8 cellular contexts compared by ENCODE assay signal in genomic region chr14:86057018-86057667, GRCh38.
DNase-seq lines count a peak whose midpoint lies in the region; ATAC-seq, FAIRE-seq and TF ChIP-seq lines count a peak whose summit lies in the region.

No MANE protein-coding gene starts in this region.

- H3K9me3 ChIP-seq in AG04450 (ENCODE audit: control insufficient read depth, insufficient read depth, low read length) (no peaks in the 10 kb centered on the region), small intestine (ENCODE audit: control insufficient read depth, low read depth) (no peaks in the 10 kb centered on the region)

- no peaks in the 10 kb centered on the region for H3K9me3 Mint-ChIP-seq in activated CD4-positive, alpha-beta memory T cell treated with anti-CD3 and anti-CD28 coated beads for 36 hours

- DNase-seq in AG04450 (ENCODE audit: low read depth, low spot score) (no peak), NB4 (ENCODE audit: low read depth) (peak; percentile 42), iPS-NIHi11 (ENCODE audit: low spot score) (peak; percentile 23), superior temporal gyrus (ENCODE audit: extremely low spot score) (peak; percentile 78), small intestine (no peak)
- peak; percentile 35 for DNase-seq in activated CD4-positive, alpha-beta memory T cell treated with anti-CD3 and anti-CD28 coated beads for 36 hours

- H3K4me1 Mint-ChIP-seq in activated CD4-positive, alpha-beta memory T cell treated with anti-CD3 and anti-CD28 coated beads for 36 hours (ENCODE audit: low read depth), result peaks cover 2% of the 10 kb centered on the region

- H3K4me3 Mint-ChIP-seq in activated CD4-positive, alpha-beta memory T cell treated with anti-CD3 and anti-CD28 coated beads for 36 hours, result no peak overlapping the region

- no peak overlapping the region for H3K27ac Mint-ChIP-seq in activated CD4-positive, alpha-beta memory T cell treated with anti-CD3 and anti-CD28 coated beads for 36 hours

- no peak for ATAC-seq in GM18520 (IDR thresholded peaks at IDR 0.05; ENCODE audit: unreplicated experiment)

- no peaks in the 10 kb centered on the region for H3K27me3 ChIP-seq in AG04450 (ENCODE audit: control insufficient read depth, insufficient read depth, low read length)
- no peaks in the 10 kb centered on the region for H3K27me3 ChIP-seq in small intestine (ENCODE audit: control insufficient read depth in 2 of 2, insufficient read depth in 2 of 2, low read length in 2 of 2)

- intact Hi-C loops in activated CD4-positive, alpha-beta memory T cell treated with anti-CD3 and anti-CD28 coated beads for 36 hours (cut with micrococcal nuclease), result no loop called here

- H3K4me3 ChIP-seq in AG04450 (ENCODE audit: low read depth, low read length), result no peak overlapping the region
- H3K4me3 ChIP-seq in NB4 (ENCODE audit: low read depth, low read length), result no peak overlapping the region
- no peak overlapping the region for H3K4me3 ChIP-seq in small intestine (ENCODE audit: low read depth in 1 of 2, low read length in 2 of 2)

- H3K27ac ChIP-seq in AG04450 (ENCODE audit: low read depth, low read length) (no peak overlapping the region), small intestine (ENCODE audit: low read depth in 1 of 2, low read length in 1 of 2) (no peak overlapping the region)

- POLR2A ChIA-PET in AG04450 (lab: Yijun Ruan, JAX), result no interaction called here
- POLR2A ChIA-PET in activated CD4-positive, alpha-beta memory T cell treated with anti-CD3 and anti-CD28 coated beads for 36 hours (lab: Charles Lee), result no interaction called here

- no peaks in the 10 kb centered on the region for H3K27me3 Mint-ChIP-seq in activated CD4-positive, alpha-beta memory T cell treated with anti-CD3 and anti-CD28 coated beads for 36 hours

- no peaks in the 10 kb centered on the region for H3K36me3 Mint-ChIP-seq in activated CD4-positive, alpha-beta memory T cell treated with anti-CD3 and anti-CD28 coated beads for 36 hours

- TF ChIP-seq CTCF in AG04450 (IDR thresholded peaks at IDR 0.05; ENCODE audit: low read depth, low read length) (peak; percentile 94), GM12873 (IDR thresholded peaks at IDR 0.05; ENCODE audit: insufficient read depth, low read depth, low read length, missing control alignments) (peak; percentile 70), NB4 (IDR thresholded peaks at IDR 0.05; ENCODE audit: low read depth, low read length) (peak; percentile 58)

- no peaks in the 10 kb centered on the region for H3K36me3 ChIP-seq in small intestine (ENCODE audit: control insufficient read depth in 2 of 2, insufficient read depth in 2 of 2, low read length in 2 of 2)

- WGBS in small intestine, 3 donors, result 58 to 67% (median 66%) methylated on average over 3 of the region's 3 CpGs

- FAIRE-seq in small intestine (lab: Jason Lieb, UNC), result no peak

- CTCF ChIA-PET in AG04450 (lab: Charles Lee), result interaction anchor here (0.6 to 1.7 kb wide), 7 partner anchors 21 to 945 kb away, joined by 3 to 6 read pairs (median 4); partner anchors contain the start of gene FLRT2
- CTCF ChIA-PET in activated CD4-positive, alpha-beta memory T cell treated with anti-CD3 and anti-CD28 coated beads for 36 hours (lab: Charles Lee), result interaction anchor here (0.7 to 1.1 kb wide), 2 partner anchors 19 to 398 kb away, joined by 3 read pairs; no protein-coding TSS in a partner anchor

- TF ChIP-seq POLR2A in NB4 (IDR thresholded peaks at IDR 0.05; ENCODE audit: extremely low read depth, insufficient read length), result no peak

- H3K4me1 ChIP-seq in small intestine (ENCODE audit: control insufficient read depth in 2 of 2, insufficient read depth in 1 of 2, low read depth in 1 of 2, low read length in 1 of 2), result no peaks in the 10 kb centered on the region

Comparison
In these comparisons a context has a peak if more than half of its experiments do, and no peak if none do; other contexts are left out.
1. DNase-seq: peak in NB4 (single experiment), activated CD4-positive, alpha-beta memory T cell treated with anti-CD3 and anti-CD28 coated beads for 36 hours (single experiment), iPS-NIHi11 (single experiment) and superior temporal gyrus (single experiment); none in AG04450 (single experiment) and small intestine (single experiment).
2. Peak in every context shown above with its lines, with median percentiles within 50 percentile points of each other: CTCF ChIP-seq.